1 cellular context compared by ENCODE assay signal in the genomic region with DNA sequence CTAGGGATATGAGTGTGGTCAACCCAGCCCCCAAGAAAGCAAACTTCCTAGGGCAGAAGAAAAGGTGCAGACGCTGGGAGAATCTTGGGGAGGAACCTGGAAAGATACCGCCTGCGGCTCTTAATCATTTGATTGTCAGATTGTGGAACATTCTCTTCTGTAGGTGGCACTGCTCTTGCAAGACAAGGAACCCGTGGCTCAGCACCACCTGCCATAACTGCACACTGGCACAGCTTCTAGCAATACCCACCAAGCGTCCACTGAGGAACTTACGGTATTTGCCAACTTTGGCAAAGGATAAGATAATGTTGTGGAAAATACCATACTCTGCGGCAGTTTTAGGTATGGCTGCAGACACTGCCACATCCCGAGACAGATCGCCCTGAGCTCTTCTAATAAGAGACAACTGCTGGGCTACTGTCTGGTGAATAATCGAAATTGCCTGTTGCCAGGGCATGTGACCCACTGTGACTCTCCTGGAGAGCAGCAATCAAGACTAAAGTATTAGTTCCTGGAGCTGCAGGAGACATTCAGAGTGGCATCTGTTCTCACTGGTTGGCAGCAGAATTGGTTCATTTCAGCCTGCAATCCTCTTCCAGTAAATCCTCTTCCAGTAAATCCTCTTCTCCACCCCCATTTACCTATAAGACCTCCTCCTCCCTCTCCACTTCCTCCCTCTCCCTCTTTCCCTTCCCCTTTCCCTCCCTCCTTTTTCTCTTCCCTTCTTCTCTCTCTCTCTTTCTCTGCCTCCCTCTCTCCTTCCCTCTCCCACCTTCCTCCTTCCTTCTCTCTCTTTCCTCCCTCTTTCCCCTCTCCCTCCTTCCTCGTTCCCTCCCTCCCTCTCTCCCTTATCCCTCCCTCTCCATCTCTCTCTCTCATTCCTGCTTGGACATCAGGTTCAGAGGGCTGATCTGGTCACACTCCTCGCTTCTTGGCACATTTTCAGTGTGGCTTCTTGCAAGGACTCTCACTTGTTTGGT.
A peak's percentile ranks its signal among the peaks of the same experiment; 100 is the strongest.
TF ChIP-seq lines count a peak whose summit lies in the region.

No MANE protein-coding gene starts in this region.

TF ChIP-seq in HEK293, 187 proteins besides CTCF, POLR2A, EP300 and RAD21 (continued from another document):
- TF ChIP-seq ZNF398 (tag by site-specific recombination; IDR thresholded peaks at IDR 0.05) = peak; percentile 55
- TF ChIP-seq, protein P1, sequence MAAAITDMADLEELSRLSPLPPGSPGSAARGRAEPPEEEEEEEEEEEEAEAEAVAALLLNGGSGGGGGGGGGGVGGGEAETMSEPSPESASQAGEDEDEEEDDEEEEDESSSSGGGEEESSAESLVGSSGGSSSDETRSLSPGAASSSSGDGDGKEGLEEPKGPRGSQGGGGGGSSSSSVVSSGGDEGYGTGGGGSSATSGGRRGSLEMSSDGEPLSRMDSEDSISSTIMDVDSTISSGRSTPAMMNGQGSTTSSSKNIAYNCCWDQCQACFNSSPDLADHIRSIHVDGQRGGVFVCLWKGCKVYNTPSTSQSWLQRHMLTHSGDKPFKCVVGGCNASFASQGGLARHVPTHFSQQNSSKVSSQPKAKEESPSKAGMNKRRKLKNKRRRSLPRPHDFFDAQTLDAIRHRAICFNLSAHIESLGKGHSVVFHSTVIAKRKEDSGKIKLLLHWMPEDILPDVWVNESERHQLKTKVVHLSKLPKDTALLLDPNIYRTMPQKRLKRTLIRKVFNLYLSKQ (tag by site-specific recombination; IDR thresholded peaks at IDR 0.05; ENCODE audit: borderline replicate concordance) = no peak
- no peak for TF ChIP-seq ZXDB (tag by site-specific recombination; IDR thresholded peaks at IDR 0.05)
- no peak for TF ChIP-seq GFI1B (tag by site-specific recombination; IDR thresholded peaks at IDR 0.05)
- TF ChIP-seq, protein P2, sequence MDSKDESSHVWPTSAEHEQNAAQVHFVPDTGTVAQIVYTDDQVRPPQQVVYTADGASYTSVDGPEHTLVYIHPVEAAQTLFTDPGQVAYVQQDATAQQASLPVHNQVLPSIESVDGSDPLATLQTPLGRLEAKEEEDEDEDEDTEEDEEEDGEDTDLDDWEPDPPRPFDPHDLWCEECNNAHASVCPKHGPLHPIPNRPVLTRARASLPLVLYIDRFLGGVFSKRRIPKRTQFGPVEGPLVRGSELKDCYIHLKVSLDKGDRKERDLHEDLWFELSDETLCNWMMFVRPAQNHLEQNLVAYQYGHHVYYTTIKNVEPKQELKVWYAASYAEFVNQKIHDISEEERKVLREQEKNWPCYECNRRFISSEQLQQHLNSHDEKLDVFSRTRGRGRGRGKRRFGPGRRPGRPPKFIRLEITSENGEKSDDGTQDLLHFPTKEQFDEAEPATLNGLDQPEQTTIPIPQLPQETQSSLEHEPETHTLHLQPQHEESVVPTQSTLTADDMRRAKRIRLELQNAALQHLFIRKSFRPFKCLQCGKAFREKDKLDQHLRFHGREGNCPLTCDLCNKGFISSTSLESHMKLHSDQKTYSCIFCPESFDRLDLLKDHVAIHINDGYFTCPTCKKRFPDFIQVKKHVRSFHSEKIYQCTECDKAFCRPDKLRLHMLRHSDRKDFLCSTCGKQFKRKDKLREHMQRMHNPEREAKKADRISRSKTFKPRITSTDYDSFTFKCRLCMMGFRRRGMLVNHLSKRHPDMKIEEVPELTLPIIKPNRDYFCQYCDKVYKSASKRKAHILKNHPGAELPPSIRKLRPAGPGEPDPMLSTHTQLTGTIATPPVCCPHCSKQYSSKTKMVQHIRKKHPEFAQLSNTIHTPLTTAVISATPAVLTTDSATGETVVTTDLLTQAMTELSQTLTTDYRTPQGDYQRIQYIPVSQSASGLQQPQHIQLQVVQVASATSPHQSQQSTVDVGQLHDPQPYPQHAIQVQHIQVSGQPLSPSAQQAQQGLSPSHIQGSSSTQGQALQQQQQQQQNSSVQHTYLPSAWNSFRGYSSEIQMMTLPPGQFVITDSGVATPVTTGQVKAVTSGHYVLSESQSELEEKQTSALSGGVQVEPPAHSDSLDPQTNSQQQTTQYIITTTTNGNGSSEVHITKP (tag by site-specific recombination; IDR thresholded peaks at IDR 0.05) = no peak
- no peak for TF ChIP-seq ZNF704 (tag by site-specific recombination; IDR thresholded peaks at IDR 0.05)
- no peak for TF ChIP-seq ZNF426 (tag by site-specific recombination; IDR thresholded peaks at IDR 0.05)
- no peak for TF ChIP-seq ZNF174 (tag by site-specific recombination; IDR thresholded peaks at IDR 0.05)
- TF ChIP-seq ZNF311 (tag by site-specific recombination; IDR thresholded peaks at IDR 0.05; ENCODE audit: borderline replicate concordance) = no peak
- no peak for TF ChIP-seq ZBTB21 (tag by site-specific recombination; IDR thresholded peaks at IDR 0.05)
- TF ChIP-seq, protein P3, sequence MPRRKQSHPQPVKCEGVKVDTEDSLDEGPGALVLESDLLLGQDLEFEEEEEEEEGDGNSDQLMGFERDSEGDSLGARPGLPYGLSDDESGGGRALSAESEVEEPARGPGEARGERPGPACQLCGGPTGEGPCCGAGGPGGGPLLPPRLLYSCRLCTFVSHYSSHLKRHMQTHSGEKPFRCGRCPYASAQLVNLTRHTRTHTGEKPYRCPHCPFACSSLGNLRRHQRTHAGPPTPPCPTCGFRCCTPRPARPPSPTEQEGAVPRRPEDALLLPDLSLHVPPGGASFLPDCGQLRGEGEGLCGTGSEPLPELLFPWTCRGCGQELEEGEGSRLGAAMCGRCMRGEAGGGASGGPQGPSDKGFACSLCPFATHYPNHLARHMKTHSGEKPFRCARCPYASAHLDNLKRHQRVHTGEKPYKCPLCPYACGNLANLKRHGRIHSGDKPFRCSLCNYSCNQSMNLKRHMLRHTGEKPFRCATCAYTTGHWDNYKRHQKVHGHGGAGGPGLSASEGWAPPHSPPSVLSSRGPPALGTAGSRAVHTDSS (tag by site-specific recombination; IDR thresholded peaks at IDR 0.05) = no peak
- TF ChIP-seq ZNF791 (tag by site-specific recombination; IDR thresholded peaks at IDR 0.05) = 0 out of 2 replicates have a peak, but pooled peaks have one; percentile 14
- no peak for TF ChIP-seq ZNF24 (tag by site-specific recombination; IDR thresholded peaks at IDR 0.05)
- TF ChIP-seq ZNF514 (tag by site-specific recombination; IDR thresholded peaks at IDR 0.05) = no peak
- TF ChIP-seq, protein P4, sequence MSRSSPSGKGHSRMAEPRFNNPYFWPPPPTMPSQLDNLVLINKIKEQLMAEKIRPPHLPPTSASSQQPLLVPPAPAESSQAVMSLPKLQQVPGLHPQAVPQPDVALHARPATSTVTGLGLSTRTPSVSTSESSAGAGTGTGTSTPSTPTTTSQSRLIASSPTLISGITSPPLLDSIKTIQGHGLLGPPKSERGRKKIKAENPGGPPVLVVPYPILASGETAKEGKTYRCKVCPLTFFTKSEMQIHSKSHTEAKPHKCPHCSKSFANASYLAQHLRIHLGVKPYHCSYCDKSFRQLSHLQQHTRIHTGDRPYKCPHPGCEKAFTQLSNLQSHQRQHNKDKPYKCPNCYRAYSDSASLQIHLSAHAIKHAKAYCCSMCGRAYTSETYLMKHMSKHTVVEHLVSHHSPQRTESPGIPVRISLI (tag by site-specific recombination; IDR thresholded peaks at IDR 0.05) = no peak
TF ChIP-seq in HEK293: peak in this region for 6.
